In the genomic region with DNA sequence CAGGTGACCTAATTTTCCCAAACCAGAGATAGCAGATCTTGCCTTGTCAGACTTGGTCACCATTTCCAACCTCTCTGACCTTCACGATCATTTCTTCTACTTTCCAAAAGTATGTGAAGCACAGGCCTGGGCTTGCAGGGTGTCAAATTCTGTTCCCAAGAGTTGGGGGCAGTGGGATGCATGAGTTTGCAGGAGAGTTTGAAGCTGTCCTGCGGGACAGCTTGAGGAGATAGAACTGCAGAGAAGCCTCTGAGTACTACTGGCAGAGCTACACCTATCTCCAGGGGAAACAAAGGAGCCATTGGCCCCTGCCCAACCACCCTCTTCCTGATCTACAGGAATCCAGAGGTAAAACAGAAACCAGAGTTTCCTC, we compare ENCODE assay signal across 8 cellular contexts. TPM values are rescaled to one million over a fixed set of nuclear protein-coding genes. Genes with fewer than 3 reads are reported as not detected.
DNase-seq lines count a peak whose midpoint lies in the region; ATAC-seq, FAIRE-seq and TF ChIP-seq lines count a peak whose summit lies in the region.

No MANE protein-coding gene starts in this region.

- no peaks in the 10 kb centered on the region for H4K20me1 ChIP-seq in GM12878 (ENCODE audit: control insufficient read depth, insufficient read depth)

- no peak overlapping the region for H2AK5ac ChIP-seq in mesenchymal stem cell (ENCODE audit: low read length, severe bottlenecking)

- FAIRE-seq in GM12878 (lab: Jason Lieb, UNC): no peak

- H3K4me3 Mint-ChIP-seq in activated CD4-positive, alpha-beta T cell treated with anti-CD3 and anti-CD28 coated beads, Interleukin-2, amount 10 ng/mL, durations not matched to agents 24 days and 14 days: peak overlapping the region; percentile 63

- peak overlapping the region; percentile 88 to 89 for H3K18ac ChIP-seq in mesenchymal stem cell (ENCODE audit: low read depth in 1 of 2, low read length in 2 of 2)

- H2AFZ ChIP-seq in GM12878 (ENCODE audit: control insufficient read depth, low read depth, low read length) (no peak overlapping the region), mesenchymal stem cell (ENCODE audit: low read depth, low read length) (no peak overlapping the region)

- H3K27me3 Mint-ChIP-seq in activated CD4-positive, alpha-beta T cell treated with anti-CD3 and anti-CD28 coated beads, Interleukin-2, amount 10 ng/mL, durations not matched to agents 24 days and 14 days: no peaks in the 10 kb centered on the region

- H3K36me3 ChIP-seq in GM12878 (ENCODE audit: control insufficient read depth in 2 of 2, insufficient read depth in 2 of 2, low read length in 1 of 2): no peaks in the 10 kb centered on the region
- no peaks in the 10 kb centered on the region for H3K36me3 ChIP-seq in mesenchymal stem cell (ENCODE audit: control insufficient read depth in 1 of 2, insufficient read depth in 2 of 2, low read depth in 1 of 2, low read length in 2 of 2)
- no peaks in the 10 kb centered on the region for H3K36me3 ChIP-seq in thoracic aorta

- H3K4me2 ChIP-seq in GM12878 (ENCODE audit: control insufficient read depth, insufficient read depth) (no peak overlapping the region), mesenchymal stem cell (ENCODE audit: low read length, poor library complexity, severe bottlenecking) (no peak overlapping the region)

- TF ChIP-seq EP300 in GM12878 (IDR thresholded peaks at IDR 0.05; ENCODE audit: borderline replicate concordance in 1 of 2, control insufficient read depth in 1 of 2, low read depth in 2 of 2, low read length in 2 of 2): no peak

- peak overlapping the region; percentile 76 for H4K8ac ChIP-seq in mesenchymal stem cell (ENCODE audit: low read length)

- H3K79me2 ChIP-seq in GM12878 (ENCODE audit: control insufficient read depth, insufficient read depth, low read length): no peaks in the 10 kb centered on the region

- H3K4me3 ChIP-seq in GM12878: no peak overlapping the region
- no peak overlapping the region for H3K4me3 ChIP-seq in mesenchymal stem cell (ENCODE audit: insufficient read depth in 1 of 2, low read depth in 1 of 2, low read length in 2 of 2)
- peak overlapping the region; percentile 10 for H3K4me3 ChIP-seq in thoracic aorta

- no peaks in the 10 kb centered on the region for H3K9me3 Mint-ChIP-seq in activated CD4-positive, alpha-beta T cell treated with anti-CD3 and anti-CD28 coated beads, Interleukin-2, amount 10 ng/mL, durations not matched to agents 24 days and 14 days

- no peak overlapping the region for H3K14ac ChIP-seq in mesenchymal stem cell (ENCODE audit: low read length in 2 of 2)

- H2BK12ac ChIP-seq in mesenchymal stem cell (ENCODE audit: low read length in 2 of 2): peak overlapping the region in 1 of 2 experiments; percentile 91

- H3K27ac ChIP-seq in GM12878 (ENCODE audit: control insufficient read depth, insufficient read depth): peak overlapping the region; percentile 14; the same call in 1 of the 2 replicates
- H3K27ac ChIP-seq in mesenchymal stem cell (ENCODE audit: low read length, poor library complexity, severe bottlenecking): no peak overlapping the region
- H3K27ac ChIP-seq in thoracic aorta: peak overlapping the region; percentile 51 to 85

- peak overlapping the region; percentile 64 for H2BK120ac ChIP-seq in mesenchymal stem cell (ENCODE audit: low read depth, low read length)

- intact Hi-C loops in activated CD4-positive, alpha-beta T cell treated with anti-CD3 and anti-CD28 coated beads, Interleukin-2, amount 10 ng/mL, durations not matched to agents 24 days and 14 days (cut with micrococcal nuclease): no loop called here
- intact Hi-C loops in GM12878 (cut with micrococcal nuclease; ENCODE audit: unreplicated experiment): no loop called here

- RAD21 ChIA-PET in GM12878 (lab: Charles Lee; ENCODE audit: unreplicated experiment): interaction anchor here (1.2 kb wide), 1 partner anchor 50 kb away, joined by 3 read pairs; no protein-coding TSS in a partner anchor

- H3K23ac ChIP-seq in mesenchymal stem cell (ENCODE audit: low read length in 2 of 2): no peak overlapping the region

- POLR2A ChIA-PET in GM12878 (lab: Charles Lee): interaction anchor here (1.1 to 3.9 kb wide), 5 partner anchors 8 to 21 kb away, joined by 3 to 21 read pairs (median 4); partner anchors contain the start of genes ANKRD34A, POLR3GL and TXNIP

- TF ChIP-seq POLR2A in GM12878 (IDR thresholded peaks at IDR 0.05; ENCODE audit: low read depth, low read length): no peak

- 69% methylated on average over 2 of the region's 2 CpGs for WGBS in GM12878 (ENCODE audit: insufficient coverage, insufficient replicate concordance, low lambda C conversion rate, missing lambda C conversion rate)
- 50% methylated on average over 1 of the region's 2 CpGs for WGBS in mesenchymal stem cell

- TF ChIP-seq RAD21 in GM12878 (IDR thresholded peaks at IDR 0.05; ENCODE audit: insufficient read depth, low read depth, low read length): no peak

- peak overlapping the region; percentile 14 to 75 for H3K4ac ChIP-seq in mesenchymal stem cell (ENCODE audit: low read depth in 1 of 2, low read length in 2 of 2)

- H3K27me3 ChIP-seq in GM12878 (replicated peaks in 1 of 2; ENCODE audit: control insufficient read depth in 2 of 2, insufficient read depth in 2 of 2, low read length in 1 of 2): no peaks in the 10 kb centered on the region
- no peaks in the 10 kb centered on the region for H3K27me3 ChIP-seq in mesenchymal stem cell (ENCODE audit: control insufficient read depth in 1 of 2, insufficient read depth in 1 of 2, low read length in 2 of 2)
- no peaks in the 10 kb centered on the region for H3K27me3 ChIP-seq in thoracic aorta (replicated peaks; ENCODE audit: insufficient read depth)

- BruUV-seq in GM12878 (replicated peaks; lab: Mats Ljungman, UMichigan): no TSS peak

- CTCF ChIA-PET in GM12878 (lab: Yijun Ruan, JAX): interaction anchor here (0.8 to 9.4 kb wide), 3 partner anchors 7 to 24 kb away, joined by 3 to 196 read pairs (median 3); partner anchors contain the start of gene TXNIP

- peaks cover 29% of the 10 kb centered on the region for H3K4me1 ChIP-seq in GM12878 (ENCODE audit: control insufficient read depth, insufficient read depth, low read length)
- H3K4me1 ChIP-seq in mesenchymal stem cell (ENCODE audit: control insufficient read depth, insufficient read depth, low read depth, low read length): peaks cover 1% of the 10 kb centered on the region
- peaks cover 54 to 58% of the 10 kb centered on the region in 2 donors for H3K4me1 ChIP-seq in thoracic aorta (ENCODE audit: control insufficient read depth in 1 of 2, low read depth in 2 of 2)

- DNase-seq in activated CD4-positive, alpha-beta T cell treated with anti-CD3 and anti-CD28 coated beads, Interleukin-2, amount 10 ng/mL, durations not matched to agents 24 days and 14 days: no peak
- no peak for DNase-seq in activated CD4-positive, alpha-beta T cell treated with anti-CD3 and anti-CD28 coated beads, Interleukin-2, amount 50 U/mL, for 4 hours
- DNase-seq in GM12878 (ENCODE audit: low read depth, low spot score): no peak
- no peak for DNase-seq in mesenchymal stem cell
- DNase-seq in thoracic aorta (ENCODE audit: low spot score): no peak
- DNase-seq in activated gamma-delta T cell treated with Interleukin-2 at 50 U/mL for 16 hours: no peak
- DNase-seq in cerebellar cortex (ENCODE audit: low spot score): no peak

- ATAC-seq in GM12878 (no peak), thoracic aorta (ENCODE audit: insufficient number of reproducible peaks, low FRiP score, low read depth) (no peak), HG03520 (IDR thresholded peaks at IDR 0.05; ENCODE audit: unreplicated experiment) (no peak)

- no peaks in the 10 kb centered on the region for H3K79me1 ChIP-seq in mesenchymal stem cell (replicated peaks; ENCODE audit: low read length, poor library complexity, severe bottlenecking)

- H3K9ac ChIP-seq in GM12878 (ENCODE audit: control insufficient read depth, insufficient read depth, low read length): no peak overlapping the region
- peak overlapping the region; percentile 4 for H3K9ac ChIP-seq in mesenchymal stem cell (ENCODE audit: low read length)

- H2BK5ac ChIP-seq in mesenchymal stem cell (ENCODE audit: low read depth, low read length, poor library complexity, severe bottlenecking): no peak overlapping the region

- in situ Hi-C loops in GM12878 (cut with MboI): no loop called here

- H3K36me3 Mint-ChIP-seq in activated CD4-positive, alpha-beta T cell treated with anti-CD3 and anti-CD28 coated beads, Interleukin-2, amount 10 ng/mL, durations not matched to agents 24 days and 14 days (ENCODE audit: low read depth): peaks cover 2% of the 10 kb centered on the region

- H2BK15ac ChIP-seq in mesenchymal stem cell (ENCODE audit: low read depth, poor library complexity, severe bottlenecking): no peak overlapping the region

- H3K27ac Mint-ChIP-seq in activated CD4-positive, alpha-beta T cell treated with anti-CD3 and anti-CD28 coated beads, Interleukin-2, amount 10 ng/mL, durations not matched to agents 24 days and 14 days: peak overlapping the region; percentile 88

- peak overlapping the region; percentile 70 for H4K91ac ChIP-seq in mesenchymal stem cell (ENCODE audit: low read length)

- SMC1A ChIA-PET in GM12878 (lab: Charles Lee; ENCODE audit: uncharacterized antibody, unreplicated experiment): interaction anchor here (10.9 kb wide), 1 partner anchor 8 kb away, joined by 244 read pairs; the partner anchor contains the start of gene TXNIP

- TF ChIP-seq CTCF in GM12878 (IDR thresholded peaks at IDR 0.05 in 2 of 3, conservative IDR thresholded peaks at IDR 0.05 in 1 of 3; ENCODE audit: control insufficient read depth in 2 of 3, extremely low read depth in 1 of 3, insufficient read depth in 1 of 3, low read depth in 3 of 3, low read length in 3 of 3) (no peak), thoracic aorta (IDR thresholded peaks at IDR 0.05) (no peak)

- peaks cover 39% of the 10 kb centered on the region for H3K4me1 Mint-ChIP-seq in activated CD4-positive, alpha-beta T cell treated with anti-CD3 and anti-CD28 coated beads, Interleukin-2, amount 10 ng/mL, durations not matched to agents 24 days and 14 days

- H3K9me3 ChIP-seq in GM12878 (replicated peaks; ENCODE audit: control insufficient read depth, insufficient read depth, low read length): no peaks in the 10 kb centered on the region
- no peaks in the 10 kb centered on the region for H3K9me3 ChIP-seq in mesenchymal stem cell (ENCODE audit: control insufficient read depth, low read length)
- no peaks in the 10 kb centered on the region for H3K9me3 ChIP-seq in thoracic aorta

RNA-seq across cellular contexts. Expression of gene TXNIP, which starts 11.3 kb away (rescaled TPM):
- total RNA-seq in activated CD4-positive, alpha-beta T cell treated with anti-CD3 and anti-CD28 coated beads, Interleukin-2, amount 10 ng/mL, durations not matched to agents 24 days and 14 days: 83.4 and 85.2 TPM in 2 replicates
- 199 and 208 TPM in 2 replicates for total RNA-seq in GM12878 (2013; cell fraction: nucleolus; rRNA removed)
- total RNA-seq in GM12878 (2014; rRNA removed) (133 and 171 TPM in 2 replicates), GM12878 (2014; rRNA removed; fragmentation: Illumina TruSeq; extraction: Trizol) (110 and 121 TPM in 2 replicates), GM12878 (2021) (106 and 115 TPM in 2 replicates), thoracic aorta (100 to 1,000 TPM; 423 to 622 TPM)
- polyA plus RNA-seq in GM12878 (2011; ENCODE audit: low read depth): 102 TPM
- polyA plus RNA-seq in GM12878 (2011; rRNA removed) (132 and 154 TPM in 2 replicates), GM12878 (2014; fragmentation: Illumina TruSeq; extraction: Trizol) (130 and 182 TPM in 2 replicates), GM12878 (2014; fragmentation: Nextera tagmentation; extraction: Ambion mirVana) (10 to 100 TPM; 48.7 to 75.5 TPM), GM12878 (2014; rRNA removed) (84.1 and 108 TPM in 2 replicates), GM12878 (2016; fragmentation: Nextera tagmentation; extraction: Ambion mirVana) (10 to 100 TPM; 76.6 to 82.9 TPM)
- polyA plus RNA-seq in GM12878 (2011; cell fraction: cytosol; rRNA removed): 73.1 TPM in 2 replicates
- 99.6 and 193 TPM in 2 replicates for polyA plus RNA-seq in GM12878 (2011; cell fraction: nucleus; rRNA removed)
- 90.6 and 113 TPM in 2 replicates for polyA plus RNA-seq in GM12878 (2012)
- 209 and 224 TPM in 2 replicates for polyA minus RNA-seq in GM12878 (2011; rRNA and poly(A)+ RNA removed)
- 42.0 and 48.2 TPM in 2 replicates for polyA minus RNA-seq in GM12878 (2011; cell fraction: cytosol; rRNA and poly(A)+ RNA removed)
- 177 and 219 TPM in 2 replicates for polyA minus RNA-seq in GM12878 (2011; cell fraction: nucleus; rRNA and poly(A)+ RNA removed)
- 161 TPM for polyA plus RNA-seq in mesenchymal stem cell (2013, experiment 1 of 2)
- 167 TPM for polyA plus RNA-seq in mesenchymal stem cell (2013, experiment 2 of 2)

RNA-seq across cellular contexts. Expression of gene POLR3GL, which starts 20.6 kb away (rescaled TPM):
- total RNA-seq in activated CD4-positive, alpha-beta T cell treated with anti-CD3 and anti-CD28 coated beads, Interleukin-2, amount 10 ng/mL, durations not matched to agents 24 days and 14 days: 12.1 and 12.6 TPM in 2 replicates
- total RNA-seq in GM12878 (2013; cell fraction: nucleolus; rRNA removed): 3.8 and 7.0 TPM in 2 replicates
- 19.5 and 20.4 TPM in 2 replicates for total RNA-seq in GM12878 (2014; rRNA removed)
- 33.2 and 35.1 TPM in 2 replicates for total RNA-seq in GM12878 (2014; rRNA removed; fragmentation: Illumina TruSeq; extraction: Trizol)
- total RNA-seq in GM12878 (2021): 17.3 and 18.4 TPM in 2 replicates
- 15.9 TPM for polyA plus RNA-seq in GM12878 (2011; ENCODE audit: low read depth)
- polyA plus RNA-seq in GM12878 (2011; rRNA removed): 21.8 and 29.7 TPM in 2 replicates
- polyA plus RNA-seq in GM12878 (2011; cell fraction: cytosol; rRNA removed): 11.7 and 13.1 TPM in 2 replicates
- polyA plus RNA-seq in GM12878 (2011; cell fraction: nucleus; rRNA removed): 9.6 and 9.7 TPM in 2 replicates
- 26.4 and 27.6 TPM in 2 replicates for polyA plus RNA-seq in GM12878 (2012)
- polyA plus RNA-seq in GM12878 (2014; fragmentation: Illumina TruSeq; extraction: Trizol): 40.8 and 57.7 TPM in 2 replicates
- polyA plus RNA-seq in GM12878 (2014; fragmentation: Nextera tagmentation; extraction: Ambion mirVana): 10 to 100 TPM; 12.8 to 25.5 TPM
- polyA plus RNA-seq in GM12878 (2014; rRNA removed): 23.9 and 27.6 TPM in 2 replicates
- 10 to 100 TPM; 39.6 to 47.0 TPM for polyA plus RNA-seq in GM12878 (2016; fragmentation: Nextera tagmentation; extraction: Ambion mirVana)
- polyA minus RNA-seq in GM12878 (2011; rRNA and poly(A)+ RNA removed): 6.7 and 9.0 TPM in 2 replicates
- polyA minus RNA-seq in GM12878 (2011; cell fraction: cytosol; rRNA and poly(A)+ RNA removed): 2.7 and 2.8 TPM in 2 replicates
- 2.4 and 3.3 TPM in 2 replicates for polyA minus RNA-seq in GM12878 (2011; cell fraction: nucleus; rRNA and poly(A)+ RNA removed)
- polyA plus RNA-seq in mesenchymal stem cell (2013, experiment 1 of 2): 31.1 TPM
- polyA plus RNA-seq in mesenchymal stem cell (2013, experiment 2 of 2): 32.3 TPM
- total RNA-seq in thoracic aorta: 10 to 100 TPM; 16.9 TPM

RNA-seq across cellular contexts. Expression of gene ANKRD34A, which starts 20.7 kb away (rescaled TPM):
- 4.8 and 5.2 TPM in 2 replicates for total RNA-seq in activated CD4-positive, alpha-beta T cell treated with anti-CD3 and anti-CD28 coated beads, Interleukin-2, amount 10 ng/mL, durations not matched to agents 24 days and 14 days
- total RNA-seq in GM12878 (2013; cell fraction: nucleolus; rRNA removed): 3.1 and 3.3 TPM in 2 replicates
- 1.7 and 2.7 TPM in 2 replicates for total RNA-seq in GM12878 (2014; rRNA removed)
- total RNA-seq in GM12878 (2014; rRNA removed; fragmentation: Illumina TruSeq; extraction: Trizol): 0.72 and 0.97 TPM in 2 replicates
- total RNA-seq in GM12878 (2021): 3.5 and 5.2 TPM in 2 replicates
- polyA plus RNA-seq in GM12878 (2011; ENCODE audit: low read depth): 0.79 TPM
- polyA plus RNA-seq in GM12878 (2011; rRNA removed): 1.6 and 1.8 TPM in 2 replicates
- 1.6 and 2.1 TPM in 2 replicates for polyA plus RNA-seq in GM12878 (2011; cell fraction: cytosol; rRNA removed)
- 6.0 and 6.1 TPM in 2 replicates for polyA plus RNA-seq in GM12878 (2011; cell fraction: nucleus; rRNA removed)
- polyA plus RNA-seq in GM12878 (2012): 0.89 and 1.5 TPM in 2 replicates
- polyA plus RNA-seq in GM12878 (2014; fragmentation: Illumina TruSeq; extraction: Trizol): 1.0 and 1.8 TPM in 2 replicates
- under 1 TPM; 0.40 to 0.42 TPM for polyA plus RNA-seq in GM12878 (2014; fragmentation: Nextera tagmentation; extraction: Ambion mirVana)
- polyA plus RNA-seq in GM12878 (2014; rRNA removed): 2.5 and 3.5 TPM in 2 replicates
- polyA plus RNA-seq in GM12878 (2016; fragmentation: Nextera tagmentation; extraction: Ambion mirVana): 1 to 10 TPM in 1 of 2 experiments, under 1 TPM in 1; 0.83 to 1.5 TPM
- 1.6 and 2.1 TPM in 2 replicates for polyA minus RNA-seq in GM12878 (2011; rRNA and poly(A)+ RNA removed)
- polyA minus RNA-seq in GM12878 (2011; cell fraction: cytosol; rRNA and poly(A)+ RNA removed): 0.94 and 4.0 TPM in 2 replicates
- 2.3 and 4.4 TPM in 2 replicates for polyA minus RNA-seq in GM12878 (2011; cell fraction: nucleus; rRNA and poly(A)+ RNA removed)
- polyA plus RNA-seq in mesenchymal stem cell (2013, experiment 1 of 2): 4.4 TPM
- 4.4 TPM for polyA plus RNA-seq in mesenchymal stem cell (2013, experiment 2 of 2)
- total RNA-seq in thoracic aorta: 1 to 10 TPM; 1.1 TPM

RNA-seq across cellular contexts. Expression of gene LIX1L, which starts 27.3 kb away (rescaled TPM):
- 37.8 and 38.4 TPM in 2 replicates for total RNA-seq in activated CD4-positive, alpha-beta T cell treated with anti-CD3 and anti-CD28 coated beads, Interleukin-2, amount 10 ng/mL, durations not matched to agents 24 days and 14 days
- 6.9 and 7.7 TPM in 2 replicates for total RNA-seq in GM12878 (2013; cell fraction: nucleolus; rRNA removed)
- total RNA-seq in GM12878 (2014; rRNA removed) (16.7 and 19.7 TPM in 2 replicates), GM12878 (2014; rRNA removed; fragmentation: Illumina TruSeq; extraction: Trizol) (13.9 and 15.2 TPM in 2 replicates), GM12878 (2021) (23.4 and 23.6 TPM in 2 replicates), thoracic aorta (10 to 100 TPM; 45.4 to 49.5 TPM)
- 6.3 TPM for polyA plus RNA-seq in GM12878 (2011; ENCODE audit: low read depth)
- polyA plus RNA-seq in GM12878 (2011; rRNA removed) (48.2 and 53.1 TPM in 2 replicates), GM12878 (2014; fragmentation: Illumina TruSeq; extraction: Trizol) (18.4 and 20.0 TPM in 2 replicates), GM12878 (2014; fragmentation: Nextera tagmentation; extraction: Ambion mirVana) (10 to 100 TPM in 1 of 2 experiments, 1 to 10 TPM in 1; 5.5 to 12.2 TPM), GM12878 (2014; rRNA removed) (19.4 and 21.9 TPM in 2 replicates), GM12878 (2016; fragmentation: Nextera tagmentation; extraction: Ambion mirVana) (10 to 100 TPM in 1 of 2 experiments, 1 to 10 TPM in 1; 9.9 to 10.3 TPM)
- polyA plus RNA-seq in GM12878 (2011; cell fraction: cytosol; rRNA removed): 35.5 and 51.0 TPM in 2 replicates
- polyA plus RNA-seq in GM12878 (2011; cell fraction: nucleus; rRNA removed): 7.8 and 10.5 TPM in 2 replicates
- polyA plus RNA-seq in GM12878 (2012): 9.9 and 10.2 TPM in 2 replicates
- polyA minus RNA-seq in GM12878 (2011; rRNA and poly(A)+ RNA removed): 24.7 and 26.5 TPM in 2 replicates
- polyA minus RNA-seq in GM12878 (2011; cell fraction: cytosol; rRNA and poly(A)+ RNA removed): 11.0 and 11.3 TPM in 2 replicates
- 2.7 and 4.4 TPM in 2 replicates for polyA minus RNA-seq in GM12878 (2011; cell fraction: nucleus; rRNA and poly(A)+ RNA removed)
- polyA plus RNA-seq in mesenchymal stem cell (2013, experiment 1 of 2): 30.0 TPM
- 29.8 TPM for polyA plus RNA-seq in mesenchymal stem cell (2013, experiment 2 of 2)

RNA-seq across cellular contexts. Expression of gene HJV, which starts 36.4 kb away (rescaled TPM):
- not detected in 2 replicates for total RNA-seq in activated CD4-positive, alpha-beta T cell treated with anti-CD3 and anti-CD28 coated beads, Interleukin-2, amount 10 ng/mL, durations not matched to agents 24 days and 14 days
- not detected in 2 replicates for total RNA-seq in GM12878 (2013; cell fraction: nucleolus; rRNA removed)
- 0.11 TPM in 1 of 2 replicates, not detected in the other for total RNA-seq in GM12878 (2014; rRNA removed)
- not detected in 2 replicates for total RNA-seq in GM12878 (2014; rRNA removed; fragmentation: Illumina TruSeq; extraction: Trizol)
- total RNA-seq in GM12878 (2021): not detected in 2 replicates
- not detected for polyA plus RNA-seq in GM12878 (2011; ENCODE audit: low read depth)
- polyA plus RNA-seq in GM12878 (2011; rRNA removed): not detected in 2 replicates
- polyA plus RNA-seq in GM12878 (2011; cell fraction: cytosol; rRNA removed): not detected in 2 replicates
- polyA plus RNA-seq in GM12878 (2011; cell fraction: nucleus; rRNA removed): not detected in 2 replicates
- 0.08 TPM in 1 of 2 replicates, not detected in the other for polyA plus RNA-seq in GM12878 (2012)
- polyA plus RNA-seq in GM12878 (2014; fragmentation: Illumina TruSeq; extraction: Trizol): not detected in 2 replicates
- polyA plus RNA-seq in GM12878 (2014; fragmentation: Nextera tagmentation; extraction: Ambion mirVana): not detected
- not detected in 2 replicates for polyA plus RNA-seq in GM12878 (2014; rRNA removed)
- not detected for polyA plus RNA-seq in GM12878 (2016; fragmentation: Nextera tagmentation; extraction: Ambion mirVana)
- not detected in 2 replicates for polyA minus RNA-seq in GM12878 (2011; rRNA and poly(A)+ RNA removed)
- polyA minus RNA-seq in GM12878 (2011; cell fraction: cytosol; rRNA and poly(A)+ RNA removed): not detected in 2 replicates
- polyA minus RNA-seq in GM12878 (2011; cell fraction: nucleus; rRNA and poly(A)+ RNA removed): not detected in 2 replicates
- not detected for polyA plus RNA-seq in mesenchymal stem cell (2013, experiment 1 of 2)
- not detected for polyA plus RNA-seq in mesenchymal stem cell (2013, experiment 2 of 2)
- total RNA-seq in thoracic aorta: not detected
